10 cellular contexts compared by ENCODE assay signal in genomic region chr9:6686396-6686795, GRCh38. TPM values are rescaled to one million over a fixed set of nuclear protein-coding genes. Genes with fewer than 3 reads are reported as not detected.
A peak's percentile ranks its signal among the peaks of the same experiment; 100 is the strongest.
DNase-seq lines count a peak whose midpoint lies in the region; ATAC-seq, FAIRE-seq and TF ChIP-seq lines count a peak whose summit lies in the region.
"Had no signal": no experiment of that assay in that cellular context is flagged by ENCODE, and none has a peak within 500 bp of the region (broad histone marks: within the 10 kb centered on the region; RNA-seq: fewer than 3 reads in every experiment).

No MANE protein-coding gene starts in this region.

- TF ChIP-seq CTCF in GM12873 (IDR thresholded peaks at IDR 0.05; ENCODE audit: insufficient read depth, low read depth, low read length, missing control alignments) (peak; percentile 50), foreskin keratinocyte (conservative IDR thresholded peaks at IDR 0.05) (peak; percentile 65)

- H3K36me3 Mint-ChIP-seq in activated CD8-positive, alpha-beta memory T cell treated with anti-CD3 and anti-CD28 coated beads, Interleukin-2, amount 10 ng/mL, durations not matched to agents 7 days and 5 days: peaks cover 3% of the 10 kb centered on the region

- H3K9me3 ChIP-seq in SK-N-MC (ENCODE audit: low read depth, low read length): no peaks in the 10 kb centered on the region

- no peaks in the 10 kb centered on the region for H3K9me3 Mint-ChIP-seq in activated CD8-positive, alpha-beta memory T cell treated with anti-CD3 and anti-CD28 coated beads, Interleukin-2, amount 10 ng/mL, durations not matched to agents 7 days and 5 days (ENCODE audit: low read depth)

- peak; percentile 69 for FAIRE-seq in A204.1 (lab: Jason Lieb, UNC)

- ATAC-seq in foreskin keratinocyte: no peak
- ATAC-seq in HG02885 (IDR thresholded peaks at IDR 0.05; ENCODE audit: poor library complexity, unreplicated experiment): no peak
- ATAC-seq in activated CD8-positive, alpha-beta memory T cell treated with anti-CD3 and anti-CD28 coated beads, Interleukin-2, amount 10 ng/mL, durations not matched to agents 7 days and 5 days: no peak

- H3K4me3 Mint-ChIP-seq in activated CD8-positive, alpha-beta memory T cell treated with anti-CD3 and anti-CD28 coated beads, Interleukin-2, amount 10 ng/mL, durations not matched to agents 7 days and 5 days: no peak overlapping the region

- H3K36me3 ChIP-seq in SK-N-MC (ENCODE audit: insufficient read depth, low read length): no peaks in the 10 kb centered on the region; the same call in 1 of the 2 replicates

- H3K4me1 Mint-ChIP-seq in activated CD8-positive, alpha-beta memory T cell treated with anti-CD3 and anti-CD28 coated beads, Interleukin-2, amount 10 ng/mL, durations not matched to agents 7 days and 5 days: peaks cover 20% of the 10 kb centered on the region

- H3K27me3 Mint-ChIP-seq in activated CD8-positive, alpha-beta memory T cell treated with anti-CD3 and anti-CD28 coated beads, Interleukin-2, amount 10 ng/mL, durations not matched to agents 7 days and 5 days: no peaks in the 10 kb centered on the region

- peak overlapping the region; percentile 48 for H3K27ac ChIP-seq in SK-N-MC
- H3K27ac ChIP-seq in foreskin keratinocyte: no peak overlapping the region

- CTCF ChIA-PET in activated CD8-positive, alpha-beta memory T cell treated with anti-CD3 and anti-CD28 coated beads, Interleukin-2, amount 10 ng/mL, durations not matched to agents 7 days and 5 days (lab: Charles Lee): interaction anchor here (1.2 to 2.7 kb wide), 2 partner anchors 17 to 101 kb away, joined by 4 to 11 read pairs; no protein-coding TSS in a partner anchor

- H3K27me3 ChIP-seq in foreskin keratinocyte: no peaks in the 10 kb centered on the region

- peaks cover 3% of the 10 kb centered on the region for H3K4me1 ChIP-seq in foreskin keratinocyte

- no peak overlapping the region for H3K27ac Mint-ChIP-seq in activated CD8-positive, alpha-beta memory T cell treated with anti-CD3 and anti-CD28 coated beads, Interleukin-2, amount 10 ng/mL, durations not matched to agents 7 days and 5 days

- no peak overlapping the region for H3K4me3 ChIP-seq in SK-N-MC

- H3K9ac ChIP-seq in SK-N-MC (ENCODE audit: insufficient read length): no peak overlapping the region

- DNase-seq in SK-N-MC (ENCODE audit: low read depth, low spot score): no peak
- DNase-seq in foreskin keratinocyte: no peak
- no peak for DNase-seq in amygdala (lab: John Stamatoyannopoulos, UW)
- no peak for DNase-seq in activated CD8-positive, alpha-beta memory T cell treated with anti-CD3 and anti-CD28 coated beads, Interleukin-2, amount 10 ng/mL, durations not matched to agents 7 days and 5 days
- DNase-seq in NCI-H748 treated with DMSO at 0.1 percent for 48 hours (lab: John Stamatoyannopoulos, UW): no peak
- DNase-seq: aorta, SHP77 had no signal

RNA-seq across cellular contexts. Expression of gene GLDC, which starts 40.9 kb away (rescaled TPM):
- 0.99 and 1.3 TPM in 2 replicates for total RNA-seq in foreskin keratinocyte
- 0.90 and 0.95 TPM in 2 replicates for polyA plus RNA-seq in foreskin keratinocyte
- total RNA-seq in activated CD8-positive, alpha-beta memory T cell treated with anti-CD3 and anti-CD28 coated beads, Interleukin-2, amount 10 ng/mL, durations not matched to agents 7 days and 5 days: 1 to 10 TPM; 5.8 to 6.3 TPM
